10 cellular contexts compared by ENCODE assay signal in the genomic region with DNA sequence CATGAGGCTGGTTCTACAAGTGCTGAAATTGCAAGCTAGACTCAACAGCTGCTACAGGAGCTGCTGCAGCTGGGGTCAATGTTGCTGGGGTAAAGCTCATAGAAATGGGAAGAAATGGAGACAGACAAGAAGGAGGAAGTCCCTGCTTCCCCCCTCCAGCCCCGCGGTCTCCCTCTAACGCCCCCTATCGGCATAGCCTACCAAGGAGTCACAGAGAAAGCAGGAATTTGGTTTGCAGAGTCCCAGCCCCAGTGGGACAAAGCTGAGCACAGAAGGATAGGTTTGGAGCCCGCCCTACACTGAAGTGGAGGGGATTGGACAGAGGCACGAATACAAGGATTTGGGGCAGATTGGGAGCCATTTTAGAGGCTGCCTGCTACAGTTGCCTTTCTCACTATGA.
DNase-seq lines count a peak whose midpoint lies in the region; ATAC-seq and TF ChIP-seq lines count a peak whose summit lies in the region.
"Had no signal": no experiment of that assay in that cellular context is flagged by ENCODE, and none has a peak within 500 bp of the region (broad histone marks: within the 10 kb centered on the region; RNA-seq: fewer than 3 reads in every experiment).

No MANE protein-coding gene starts in this region.

- intact Hi-C loops in spleen (cut with DNase I; ENCODE audit: low total_unique reads), result no loop called here

- no peaks in the 10 kb centered on the region for H4K20me1 ChIP-seq in DND-41 (ENCODE audit: insufficient read depth, low read length)

- no peaks in the 10 kb centered on the region; the same call in 1 of the 2 replicates for H3K9me3 Mint-ChIP-seq in HFFc6

- H3K9me3 ChIP-seq in DND-41 (ENCODE audit: insufficient read depth, low read length, severe bottlenecking), result no peaks in the 10 kb centered on the region
- H3K9me3 ChIP-seq in spleen, result peaks cover 0 to 5% (median 0%) of the 10 kb centered on the region in 8 donors

- H3K4me1 ChIP-seq in DND-41 (ENCODE audit: insufficient read depth, low read length), result no peaks in the 10 kb centered on the region
- no peaks in the 10 kb centered on the region for H3K4me1 ChIP-seq in spleen

- no peak overlapping the region for H3K4me3 Mint-ChIP-seq in HFFc6
- H3K4me3 Mint-ChIP-seq: naive B cell had no signal

- in situ Hi-C loops in SK-MEL-5 (cut with HindIII; ENCODE audit: low pct_unique_long_range_greater_than_20kb, low sequenced_read_pairs), result no loop called here

- H3K27me3 ChIP-seq in DND-41 (ENCODE audit: insufficient read depth, low read length, poor library complexity) (no peaks in the 10 kb centered on the region), spleen (replicated peaks in 1 of 7) (no peaks in the 10 kb centered on the region)

- no peak overlapping the region for H3K4me3 ChIP-seq in DND-41 (ENCODE audit: low read depth in 1 of 2, low read length in 2 of 2)
- H3K4me3 ChIP-seq in spleen, result no peak overlapping the region

- H3K27me3 Mint-ChIP-seq in HFFc6 (ENCODE audit: insufficient read depth), result peaks cover 5% of the 10 kb centered on the region

- no peak overlapping the region for H3K9ac ChIP-seq in DND-41 (ENCODE audit: low read depth, low read length)

- H3K27ac ChIP-seq in DND-41 (ENCODE audit: low read length), result no peak overlapping the region
- peak overlapping the region in 1 of 8 donors; percentile 33 for H3K27ac ChIP-seq in spleen

- H3K36me3 ChIP-seq in DND-41 (ENCODE audit: insufficient read depth, low read length) (no peaks in the 10 kb centered on the region), spleen (no peaks in the 10 kb centered on the region)

- WGBS in spleen, 5 donors, result 27 to 37% (median 33%) methylated on average over 6 of the region's 6 CpGs

- H3K36me3 Mint-ChIP-seq in HFFc6 (ENCODE audit: low read depth), result peaks cover 20% of the 10 kb centered on the region
- H3K36me3 Mint-ChIP-seq: naive B cell had no signal

- no peak for DNase-seq in DND-41
- no peak for DNase-seq in HFFc6
- DNase-seq in SK-MEL-5 (ENCODE audit: low read depth, low spot score), result peak; percentile 66
- DNase-seq in iPS DF 4.7 (ENCODE audit: extremely low read depth, low spot score), result peak; percentile 28
- no peak for DNase-seq in spleen
- DNase-seq in NCI-H2029 treated with DMSO at 0.1 percent for 48 hours (lab: John Stamatoyannopoulos, UW), result no peak
- DNase-seq: naive B cell, NCI-H446 had no signal

- H2AFZ ChIP-seq in DND-41 (ENCODE audit: low read depth, low read length), result no peak overlapping the region

- peak; percentile 29 for TF ChIP-seq CTCF in DND-41 (IDR thresholded peaks at IDR 0.05; ENCODE audit: borderline replicate concordance, extremely low read depth, low read length, poor library complexity, severe bottlenecking)
- peak; percentile 30; the same call in 1 of the 2 replicates for TF ChIP-seq CTCF in HFFc6 (IDR thresholded peaks at IDR 0.05)
- TF ChIP-seq CTCF in spleen (IDR thresholded peaks at IDR 0.05 in 8 of 11, conservative IDR thresholded peaks at IDR 0.05 in 3 of 11), result no peak

- TF ChIP-seq POLR2A in spleen (IDR thresholded peaks at IDR 0.05), result no peak

- H3K27ac Mint-ChIP-seq in HFFc6, result no peak overlapping the region
- H3K27ac Mint-ChIP-seq: naive B cell had no signal

- H3K4me1 Mint-ChIP-seq in HFFc6 (ENCODE audit: low read depth), result peaks cover 25% of the 10 kb centered on the region
- H3K4me1 Mint-ChIP-seq: naive B cell had no signal

- H3K4me2 ChIP-seq in DND-41 (ENCODE audit: insufficient read depth, low read length), result no peak overlapping the region

- no peaks in the 10 kb centered on the region for H3K79me2 ChIP-seq in DND-41 (ENCODE audit: insufficient read depth, low read length)

- ATAC-seq in DND-41 (ENCODE audit: insufficient read depth, low read depth) (no peak), GM19324 (IDR thresholded peaks at IDR 0.05; ENCODE audit: low FRiP score, unreplicated experiment) (no peak), HG03095 (IDR thresholded peaks at IDR 0.05; ENCODE audit: unreplicated experiment) (no peak)

Comparison
In these comparisons a context has a peak if more than half of its experiments do, and no peak if none do; other contexts are left out.
1. DNase-seq: peak in SK-MEL-5 (single experiment) and iPS DF 4.7 (single experiment); none in DND-41 (single experiment), HFFc6 (single experiment), spleen (single experiment) and NCI-H2029 treated with DMSO at 0.1 percent for 48 hours (single experiment).
2. CTCF ChIP-seq: peak in DND-41 (single experiment) and HFFc6 (single experiment); none in spleen (0 of 11).